In the genomic region with DNA sequence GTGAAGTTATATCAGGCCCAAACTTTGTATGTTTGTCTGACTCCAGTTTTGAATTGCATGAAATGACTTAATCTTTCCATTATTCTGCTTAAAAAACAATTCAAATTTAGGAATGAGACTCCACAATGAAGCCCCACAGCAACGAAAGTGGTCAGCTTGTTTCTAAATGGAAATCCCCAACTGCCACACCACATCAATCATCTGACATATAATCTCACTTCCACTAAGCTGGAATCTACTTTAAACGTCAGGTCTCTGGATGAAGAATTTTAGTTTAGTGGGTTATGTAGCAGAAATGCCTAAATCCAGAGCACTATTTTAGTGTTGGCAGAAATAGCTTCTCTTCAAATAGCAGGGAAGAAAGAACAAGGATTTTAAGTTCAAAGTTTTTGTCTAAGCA, we compare ENCODE assay signal across 1 cellular context.
TF ChIP-seq lines count a peak whose summit lies in the region.

No MANE protein-coding gene starts in this region.

TF ChIP-seq in K562, 482 proteins besides CTCF, POLR2A, EP300 and RAD21 (continued from another document):
- TF ChIP-seq, protein P1, sequence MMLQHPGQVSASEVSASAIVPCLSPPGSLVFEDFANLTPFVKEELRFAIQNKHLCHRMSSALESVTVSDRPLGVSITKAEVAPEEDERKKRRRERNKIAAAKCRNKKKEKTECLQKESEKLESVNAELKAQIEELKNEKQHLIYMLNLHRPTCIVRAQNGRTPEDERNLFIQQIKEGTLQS (IDR thresholded peaks at IDR 0.05) = no peak
- TF ChIP-seq, protein P1 (CRISPR knock-in tag; conservative IDR thresholded peaks at IDR 0.05) = 0 out of 2 replicates have a peak, but pooled peaks have one; percentile 12
- no peak for TF ChIP-seq DNMT1 (IDR thresholded peaks at IDR 0.05)
- TF ChIP-seq MEIS2 (IDR thresholded peaks at IDR 0.05; ENCODE audit: partially characterized antibody) = peak; percentile 97
- TF ChIP-seq, protein P2, sequence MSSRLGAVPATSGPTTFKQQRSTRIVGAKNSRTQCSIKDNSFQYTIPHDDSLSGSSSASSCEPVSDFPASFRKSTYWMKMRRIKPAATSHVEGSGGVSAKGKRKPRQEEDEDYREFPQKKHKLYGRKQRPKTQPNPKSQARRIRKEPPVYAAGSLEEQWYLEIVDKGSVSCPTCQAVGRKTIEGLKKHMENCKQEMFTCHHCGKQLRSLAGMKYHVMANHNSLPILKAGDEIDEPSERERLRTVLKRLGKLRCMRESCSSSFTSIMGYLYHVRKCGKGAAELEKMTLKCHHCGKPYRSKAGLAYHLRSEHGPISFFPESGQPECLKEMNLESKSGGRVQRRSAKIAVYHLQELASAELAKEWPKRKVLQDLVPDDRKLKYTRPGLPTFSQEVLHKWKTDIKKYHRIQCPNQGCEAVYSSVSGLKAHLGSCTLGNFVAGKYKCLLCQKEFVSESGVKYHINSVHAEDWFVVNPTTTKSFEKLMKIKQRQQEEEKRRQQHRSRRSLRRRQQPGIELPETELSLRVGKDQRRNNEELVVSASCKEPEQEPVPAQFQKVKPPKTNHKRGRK (tag; IDR thresholded peaks at IDR 0.05) = no peak
- 0 out of 2 replicates have a peak, but pooled peaks have one; percentile 5 for TF ChIP-seq ZNF431 (CRISPR knock-in tag; IDR thresholded peaks at IDR 0.05)
- 0 out of 2 replicates have a peak, but pooled peaks have one; percentile 6 for TF ChIP-seq MAFK (IDR thresholded peaks at IDR 0.05; ENCODE audit: low read length)
- 0 out of 2 replicates have a peak, but pooled peaks have one; percentile 46 for TF ChIP-seq ZNF589 (CRISPR knock-in tag; IDR thresholded peaks at IDR 0.05; ENCODE audit: low read depth)
- no peak for TF ChIP-seq CBX1 (IDR thresholded peaks at IDR 0.05; ENCODE audit: low read depth)
- TF ChIP-seq ZNF644 (tag; IDR thresholded peaks at IDR 0.05; ENCODE audit: low read depth) = no peak
- no peak for TF ChIP-seq PTRF (tag; IDR thresholded peaks at IDR 0.05)
- TF ChIP-seq, protein P3, sequence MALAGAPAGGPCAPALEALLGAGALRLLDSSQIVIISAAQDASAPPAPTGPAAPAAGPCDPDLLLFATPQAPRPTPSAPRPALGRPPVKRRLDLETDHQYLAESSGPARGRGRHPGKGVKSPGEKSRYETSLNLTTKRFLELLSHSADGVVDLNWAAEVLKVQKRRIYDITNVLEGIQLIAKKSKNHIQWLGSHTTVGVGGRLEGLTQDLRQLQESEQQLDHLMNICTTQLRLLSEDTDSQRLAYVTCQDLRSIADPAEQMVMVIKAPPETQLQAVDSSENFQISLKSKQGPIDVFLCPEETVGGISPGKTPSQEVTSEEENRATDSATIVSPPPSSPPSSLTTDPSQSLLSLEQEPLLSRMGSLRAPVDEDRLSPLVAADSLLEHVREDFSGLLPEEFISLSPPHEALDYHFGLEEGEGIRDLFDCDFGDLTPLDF (CRISPR knock-in tag; IDR thresholded peaks at IDR 0.05) = no peak
- 0 out of 2 replicates have a peak, but pooled peaks have one; percentile 5 for TF ChIP-seq BACH1 (tag; IDR thresholded peaks at IDR 0.05)
- no peak for TF ChIP-seq IFI16 (CRISPR knock-in tag; IDR thresholded peaks at IDR 0.05)
- TF ChIP-seq ZBTB8A (IDR thresholded peaks at IDR 0.05; ENCODE audit: partially characterized antibody) = no peak
- TF ChIP-seq ZC3H8 (IDR thresholded peaks at IDR 0.05) = no peak
- TF ChIP-seq ZKSCAN8 (CRISPR knock-in tag; IDR thresholded peaks at IDR 0.05) = no peak
- TF ChIP-seq, protein P4, sequence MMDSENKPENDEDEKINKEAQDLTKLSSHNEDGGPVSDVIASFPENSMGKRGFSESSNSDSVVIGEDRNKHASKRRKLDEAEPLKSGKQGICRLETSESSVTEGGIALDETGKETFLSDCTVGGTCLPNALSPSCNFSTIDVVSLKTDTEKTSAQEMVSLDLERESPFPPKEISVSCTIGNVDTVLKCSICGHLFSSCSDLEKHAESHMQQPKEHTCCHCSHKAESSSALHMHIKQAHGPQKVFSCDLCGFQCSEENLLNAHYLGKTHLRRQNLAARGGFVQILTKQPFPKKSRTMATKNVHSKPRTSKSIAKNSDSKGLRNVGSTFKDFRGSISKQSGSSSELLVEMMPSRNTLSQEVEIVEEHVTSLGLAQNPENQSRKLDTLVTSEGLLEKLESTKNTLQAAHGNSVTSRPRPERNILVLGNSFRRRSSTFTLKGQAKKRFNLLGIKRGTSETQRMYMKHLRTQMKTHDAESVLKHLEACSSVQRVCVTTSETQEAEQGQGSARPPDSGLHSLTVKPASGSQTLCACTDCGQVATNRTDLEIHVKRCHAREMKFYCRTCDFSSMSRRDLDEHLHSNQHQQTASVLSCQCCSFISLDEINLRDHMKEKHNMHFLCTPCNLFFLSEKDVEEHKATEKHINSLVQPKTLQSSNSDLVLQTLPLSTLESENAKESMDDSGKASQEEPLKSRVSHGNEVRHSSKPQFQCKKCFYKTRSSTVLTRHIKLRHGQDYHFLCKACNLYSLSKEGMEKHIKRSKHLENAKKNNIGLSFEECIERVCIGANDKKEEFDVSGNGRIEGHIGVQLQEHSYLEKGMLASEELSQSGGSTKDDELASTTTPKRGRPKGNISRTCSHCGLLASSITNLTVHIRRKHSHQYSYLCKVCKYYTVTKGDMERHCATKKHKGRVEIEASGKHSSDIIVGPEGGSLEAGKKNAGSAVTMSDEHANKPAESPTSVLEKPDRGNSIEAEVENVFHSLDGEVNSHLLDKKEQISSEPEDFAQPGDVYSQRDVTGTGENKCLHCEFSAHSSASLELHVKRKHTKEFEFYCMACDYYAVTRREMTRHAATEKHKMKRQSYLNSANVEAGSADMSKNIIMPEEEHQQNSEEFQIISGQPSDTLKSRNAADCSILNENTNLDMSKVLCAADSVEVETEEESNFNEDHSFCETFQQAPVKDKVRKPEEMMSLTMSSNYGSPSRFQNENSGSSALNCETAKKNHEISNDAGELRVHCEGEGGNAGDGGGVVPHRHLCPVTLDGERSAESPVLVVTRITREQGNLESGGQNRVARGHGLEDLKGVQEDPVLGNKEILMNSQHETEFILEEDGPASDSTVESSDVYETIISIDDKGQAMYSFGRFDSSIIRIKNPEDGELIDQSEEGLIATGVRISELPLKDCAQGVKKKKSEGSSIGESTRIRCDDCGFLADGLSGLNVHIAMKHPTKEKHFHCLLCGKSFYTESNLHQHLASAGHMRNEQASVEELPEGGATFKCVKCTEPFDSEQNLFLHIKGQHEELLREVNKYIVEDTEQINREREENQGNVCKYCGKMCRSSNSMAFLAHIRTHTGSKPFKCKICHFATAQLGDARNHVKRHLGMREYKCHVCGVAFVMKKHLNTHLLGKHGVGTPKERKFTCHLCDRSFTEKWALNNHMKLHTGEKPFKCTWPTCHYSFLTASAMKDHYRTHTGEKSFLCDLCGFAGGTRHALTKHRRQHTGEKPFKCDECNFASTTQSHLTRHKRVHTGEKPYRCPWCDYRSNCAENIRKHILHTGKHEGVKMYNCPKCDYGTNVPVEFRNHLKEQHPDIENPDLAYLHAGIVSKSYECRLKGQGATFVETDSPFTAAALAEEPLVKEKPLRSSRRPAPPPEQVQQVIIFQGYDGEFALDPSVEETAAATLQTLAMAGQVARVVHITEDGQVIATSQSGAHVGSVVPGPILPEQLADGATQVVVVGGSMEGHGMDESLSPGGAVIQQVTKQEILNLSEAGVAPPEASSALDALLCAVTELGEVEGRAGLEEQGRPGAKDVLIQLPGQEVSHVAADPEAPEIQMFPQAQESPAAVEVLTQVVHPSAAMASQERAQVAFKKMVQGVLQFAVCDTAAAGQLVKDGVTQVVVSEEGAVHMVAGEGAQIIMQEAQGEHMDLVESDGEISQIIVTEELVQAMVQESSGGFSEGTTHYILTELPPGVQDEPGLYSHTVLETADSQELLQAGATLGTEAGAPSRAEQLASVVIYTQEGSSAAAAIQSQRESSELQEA (IDR thresholded peaks at IDR 0.05; ENCODE audit: low read depth) = no peak
- TF ChIP-seq, protein P5, sequence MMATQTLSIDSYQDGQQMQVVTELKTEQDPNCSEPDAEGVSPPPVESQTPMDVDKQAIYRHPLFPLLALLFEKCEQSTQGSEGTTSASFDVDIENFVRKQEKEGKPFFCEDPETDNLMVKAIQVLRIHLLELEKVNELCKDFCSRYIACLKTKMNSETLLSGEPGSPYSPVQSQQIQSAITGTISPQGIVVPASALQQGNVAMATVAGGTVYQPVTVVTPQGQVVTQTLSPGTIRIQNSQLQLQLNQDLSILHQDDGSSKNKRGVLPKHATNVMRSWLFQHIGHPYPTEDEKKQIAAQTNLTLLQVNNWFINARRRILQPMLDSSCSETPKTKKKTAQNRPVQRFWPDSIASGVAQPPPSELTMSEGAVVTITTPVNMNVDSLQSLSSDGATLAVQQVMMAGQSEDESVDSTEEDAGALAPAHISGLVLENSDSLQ (IDR thresholded peaks at IDR 0.05) = peak; percentile 92
- TF ChIP-seq ZBTB17 (CRISPR knock-in tag; IDR thresholded peaks at IDR 0.05) = no peak
- TF ChIP-seq SMARCE1 (IDR thresholded peaks at IDR 0.05) = no peak
- TF ChIP-seq, protein P6, sequence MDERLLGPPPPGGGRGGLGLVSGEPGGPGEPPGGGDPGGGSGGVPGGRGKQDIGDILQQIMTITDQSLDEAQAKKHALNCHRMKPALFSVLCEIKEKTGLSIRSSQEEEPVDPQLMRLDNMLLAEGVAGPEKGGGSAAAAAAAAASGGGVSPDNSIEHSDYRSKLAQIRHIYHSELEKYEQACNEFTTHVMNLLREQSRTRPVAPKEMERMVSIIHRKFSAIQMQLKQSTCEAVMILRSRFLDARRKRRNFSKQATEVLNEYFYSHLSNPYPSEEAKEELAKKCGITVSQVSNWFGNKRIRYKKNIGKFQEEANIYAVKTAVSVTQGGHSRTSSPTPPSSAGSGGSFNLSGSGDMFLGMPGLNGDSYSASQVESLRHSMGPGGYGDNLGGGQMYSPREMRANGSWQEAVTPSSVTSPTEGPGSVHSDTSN (CRISPR knock-in tag; IDR thresholded peaks at IDR 0.05; ENCODE audit: low read depth) = no peak
- TF ChIP-seq, protein P6 (tag; conservative IDR thresholded peaks at IDR 0.05; ENCODE audit: low read depth) = peak; percentile 91
- TF ChIP-seq EP400 (IDR thresholded peaks at IDR 0.05) = peak; percentile 22; the same call in 1 of the 2 replicates
